Comparison of ENCODE assay signal across 9 cellular contexts in the genomic region with DNA sequence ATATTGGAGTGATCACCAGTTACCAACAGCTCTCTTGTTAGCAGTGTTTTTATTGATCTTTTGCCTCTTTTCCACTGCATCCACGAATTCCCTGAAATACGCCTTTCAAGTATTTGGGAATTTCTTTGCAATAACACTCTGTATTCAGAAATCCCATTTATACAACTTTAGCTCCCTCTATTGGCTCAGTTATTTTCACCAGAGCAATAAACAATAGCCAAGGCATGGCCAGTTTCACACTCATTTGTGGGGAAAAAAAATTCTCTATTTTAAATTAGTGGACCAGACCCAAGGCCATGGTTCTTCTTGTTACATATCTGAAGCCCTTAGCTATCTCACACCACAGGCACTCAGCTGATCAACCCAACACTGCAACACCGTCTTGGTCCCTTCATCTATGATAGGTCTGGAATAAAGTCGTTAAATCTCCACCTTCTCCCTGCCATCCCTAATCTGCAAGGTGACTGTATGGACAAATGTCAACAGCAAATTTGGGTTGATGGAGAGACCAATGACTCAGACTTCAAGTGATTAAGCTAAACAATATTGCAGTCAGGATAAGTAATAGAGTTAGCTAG.
DNase-seq lines count a peak whose midpoint lies in the region; ATAC-seq and TF ChIP-seq lines count a peak whose summit lies in the region.
"Had no signal": no experiment of that assay in that cellular context is flagged by ENCODE, and none has a peak within 500 bp of the region (broad histone marks: within the 10 kb centered on the region; RNA-seq: fewer than 3 reads in every experiment).

No MANE protein-coding gene starts in this region.

- H3K4me3 ChIP-seq in PC-9: no peak overlapping the region
- H3K4me3 ChIP-seq in fibroblast of pulmonary artery (replicated peaks; ENCODE audit: low read depth, low read length): no peak overlapping the region
- H3K4me3 ChIP-seq: BLaER1 treated with 17β-estradiol and CSF1 and Interleukin-3, amounts not matched to agents 10 nM and 100 nM had no signal

- BruUV-seq in PC-9 (replicated peaks; lab: Mats Ljungman, UMichigan): no TSS peak

- H3K27ac ChIP-seq in PC-9: no peak overlapping the region
- H3K27ac ChIP-seq: BLaER1 treated with 17β-estradiol and CSF1 and Interleukin-3, amounts not matched to agents 10 nM and 100 nM had no signal

- no peaks in the 10 kb centered on the region for H3K9me3 Mint-ChIP-seq in activated naive CD4-positive, alpha-beta T cell treated with anti-CD3 and anti-CD28 coated beads, Interleukin-2, amount 50 U/mL, for 72 hours

- H3K4me2 ChIP-seq in PC-9: no peak overlapping the region
- H3K4me2 ChIP-seq: BLaER1 treated with 17β-estradiol and CSF1 and Interleukin-3, amounts not matched to agents 10 nM and 100 nM had no signal

- CTCF ChIA-PET in PC-9 (lab: Charles Lee): interaction anchor here (1.0 kb wide), 1 partner anchor 846 kb away, joined by 3 read pairs; no protein-coding TSS in a partner anchor

- H3K27me3 ChIP-seq in PC-9 (ENCODE audit: insufficient read depth, low read depth): no peaks in the 10 kb centered on the region
- H3K27me3 ChIP-seq: BLaER1 treated with 17β-estradiol and CSF1 and Interleukin-3, amounts not matched to agents 10 nM and 100 nM had no signal

- no peaks in the 10 kb centered on the region for H3K36me3 Mint-ChIP-seq in activated naive CD4-positive, alpha-beta T cell treated with anti-CD3 and anti-CD28 coated beads, Interleukin-2, amount 50 U/mL, for 72 hours

- no peak overlapping the region for H2AFZ ChIP-seq in PC-9

- no peak overlapping the region for H3K27ac Mint-ChIP-seq in activated naive CD4-positive, alpha-beta T cell treated with anti-CD3 and anti-CD28 coated beads, Interleukin-2, amount 50 U/mL, for 72 hours

- no peaks in the 10 kb centered on the region for H3K9me2 ChIP-seq in PC-9 (ENCODE audit: insufficient read depth)

- H3F3A ChIP-seq in PC-9 (ENCODE audit: insufficient read depth, low read depth): no peaks in the 10 kb centered on the region

- no peak for ATAC-seq in activated naive CD4-positive, alpha-beta T cell treated with anti-CD3 and anti-CD28 coated beads, Interleukin-2, amount 50 U/mL, for 72 hours
- no peak for ATAC-seq in HG03135 (IDR thresholded peaks at IDR 0.05; ENCODE audit: unreplicated experiment)

- intact Hi-C loops in PC-9 (cut with micrococcal nuclease; ENCODE audit: unreplicated experiment): no loop called here

- no peaks in the 10 kb centered on the region for H3K4me1 ChIP-seq in PC-9 (replicated peaks; ENCODE audit: insufficient read depth)

- TF ChIP-seq CTCF in PC-9 (conservative IDR thresholded peaks at IDR 0.05): peak; percentile 59
- TF ChIP-seq CTCF in fibroblast of pulmonary artery (IDR thresholded peaks at IDR 0.05; ENCODE audit: low read length, missing control alignments): peak; percentile 69

- H3K79me2 ChIP-seq in PC-9 (ENCODE audit: low read depth): no peaks in the 10 kb centered on the region

- no peaks in the 10 kb centered on the region for H3K36me3 ChIP-seq in PC-9 (ENCODE audit: low read depth)
- H3K36me3 ChIP-seq: BLaER1 treated with 17β-estradiol and CSF1 and Interleukin-3, amounts not matched to agents 10 nM and 100 nM had no signal

- H3K9me3 ChIP-seq in PC-9 (ENCODE audit: insufficient read depth, low read depth): no peaks in the 10 kb centered on the region
- H3K9me3 ChIP-seq: BLaER1 treated with 17β-estradiol and CSF1 and Interleukin-3, amounts not matched to agents 10 nM and 100 nM had no signal

- POLR2A ChIA-PET in PC-9 (lab: Charles Lee; ENCODE audit: unreplicated experiment): interaction anchor here (0.5 to 0.7 kb wide), 2 partner anchors 9 to 1102 kb away, joined by 3 to 7 read pairs; no protein-coding TSS in a partner anchor

- DNase-seq in NCI-H1417 (lab: John Stamatoyannopoulos, UW) (peak; percentile 6 to 65 (median 60)), NCI-H1417 treated with DMSO at 0.1 percent for 48 hours (lab: John Stamatoyannopoulos, UW) (no peak), PC-9 (no peak), fibroblast of pulmonary artery (ENCODE audit: low read depth) (peak; percentile 63), superior temporal gyrus (ENCODE audit: extremely low spot score) (peak; percentile 84), SIG-M5 treated with dmso at 0.1 percent for 504 hours (lab: John Stamatoyannopoulos, UW; ENCODE audit: unreplicated experiment) (no peak)
- no peak for DNase-seq in activated naive CD4-positive, alpha-beta T cell treated with anti-CD3 and anti-CD28 coated beads, Interleukin-2, amount 50 U/mL, for 72 hours (ENCODE audit: low spot score in 2 of 2)

- H4K20me1 ChIP-seq in PC-9 (ENCODE audit: insufficient read depth): no peaks in the 10 kb centered on the region
- H4K20me1 ChIP-seq: BLaER1 treated with 17β-estradiol and CSF1 and Interleukin-3, amounts not matched to agents 10 nM and 100 nM had no signal

Comparison
In these comparisons a context has a peak if more than half of its experiments do, and no peak if none do; other contexts are left out.
1. DNase-seq: peak in NCI-H1417 (3 of 3), fibroblast of pulmonary artery (single experiment) and superior temporal gyrus (single experiment); none in NCI-H1417 treated with DMSO at 0.1 percent for 48 hours (single experiment), PC-9 (0 of 2), activated naive CD4-positive, alpha-beta T cell treated with anti-CD3 and anti-CD28 coated beads, Interleukin-2, amount 50 U/mL, for 72 hours (0 of 2) and SIG-M5 treated with dmso at 0.1 percent for 504 hours (single experiment).